13 cellular contexts compared by ENCODE assay signal in genomic region chr2:55585451-55586079, GRCh38. TPM values are rescaled to one million over a fixed set of nuclear protein-coding genes. Genes with fewer than 3 reads are reported as not detected.
DNase-seq lines count a peak whose midpoint lies in the region; ATAC-seq lines count a peak whose summit lies in the region.
"Had no signal": no experiment of that assay in that cellular context is flagged by ENCODE, and none has a peak within 500 bp of the region (broad histone marks: within the 10 kb centered on the region; RNA-seq: fewer than 3 reads in every experiment).

No MANE protein-coding gene starts in this region.

- peak overlapping the region; percentile 8 for H3K4me3 Mint-ChIP-seq in activated T-cell treated with anti-CD3 and anti-CD28 coated beads, Interleukin-2, amount 50 U/mL, for 4 hours
- H3K4me3 Mint-ChIP-seq: stimulated activated memory B cell treated with anti-CD40 and anti-IgM and Interleukin-4, amounts not matched to agents 10 μg/mL and 1 μg/mL and 100 μg/mL, for 72 hours had no signal

- H3K4me1 Mint-ChIP-seq in activated T-cell treated with anti-CD3 and anti-CD28 coated beads, Interleukin-2, amount 50 U/mL, for 4 hours (ENCODE audit: low read depth), result peaks cover 22% of the 10 kb centered on the region

- H3K36me3 Mint-ChIP-seq in activated T-cell treated with anti-CD3 and anti-CD28 coated beads, Interleukin-2, amount 50 U/mL, for 4 hours (ENCODE audit: insufficient read depth), result peaks cover 13% of the 10 kb centered on the region

- no peaks in the 10 kb centered on the region for H3K27me3 Mint-ChIP-seq in activated T-cell treated with anti-CD3 and anti-CD28 coated beads, Interleukin-2, amount 50 U/mL, for 4 hours (ENCODE audit: low read depth)
- H3K27me3 Mint-ChIP-seq: stimulated activated memory B cell treated with anti-CD40 and anti-IgM and Interleukin-4, amounts not matched to agents 10 μg/mL and 1 μg/mL and 100 μg/mL, for 72 hours had no signal

- peak; percentile 50 to 57 for ATAC-seq in activated T-cell treated with anti-CD3 and anti-CD28 coated beads, Interleukin-2, amount 50 U/mL, for 4 hours
- no peak for ATAC-seq in esophagus mucosa
- ATAC-seq in HG02938 (IDR thresholded peaks at IDR 0.05; ENCODE audit: unreplicated experiment), result no peak
- ATAC-seq: right lobe of liver; stimulated activated memory B cell treated with anti-CD40 and anti-IgM and Interleukin-4, amounts not matched to agents 10 μg/mL and 1 μg/mL and 100 μg/mL, for 72 hours had no signal

- H3K9me3 Mint-ChIP-seq in activated T-cell treated with anti-CD3 and anti-CD28 coated beads, Interleukin-2, amount 50 U/mL, for 4 hours, result no peaks in the 10 kb centered on the region
- H3K9me3 Mint-ChIP-seq: stimulated activated memory B cell treated with anti-CD40 and anti-IgM and Interleukin-4, amounts not matched to agents 10 μg/mL and 1 μg/mL and 100 μg/mL, for 72 hours had no signal

- no peak overlapping the region for H3K4me3 ChIP-seq in skeletal muscle cell (ENCODE audit: low read depth, low read length)
- H3K4me3 ChIP-seq: left ventricle myocardium inferior, right lobe of liver had no signal

- no peak for DNase-seq in activated T-cell treated with anti-CD3 and anti-CD28 coated beads, Interleukin-2, amount 50 U/mL, for 4 hours
- DNase-seq in activated T-cell treated with anti-CD3 and anti-CD28 coated beads, Interleukin-2, amount 50 U/mL, for 48 hours, result no peak
- DNase-seq in RPMI7951 (ENCODE audit: low read depth) (peak; percentile 74), dermis blood vessel endothelial cell (peak; percentile 55), skeletal muscle cell (ENCODE audit: low read depth) (peak; percentile 31), NCI-H2029 treated with DMSO at 0.1 percent for 48 hours (lab: John Stamatoyannopoulos, UW) (no peak)
- DNase-seq: effector CD8-positive, alpha-beta T cell; left ventricle myocardium inferior; NCI-H187 treated with DMSO at 0.1 percent for 48 hours; right lobe of liver had no signal

RNA-seq across cellular contexts. Expression of gene PPP4R3B, which starts 31.9 kb away (rescaled TPM):
- 10 to 100 TPM; 66.3 to 72.2 (median 71.2) TPM for total RNA-seq in activated T-cell treated with anti-CD3 and anti-CD28 coated beads, Interleukin-2, amount 50 U/mL, for 4 hours
- total RNA-seq in RPMI7951 (2014; rRNA removed; shearing (Covaris generic)), result 45.6 and 53.2 TPM in 2 replicates
- total RNA-seq in dermis blood vessel endothelial cell (52.2 and 62.6 TPM in 2 replicates), esophagus mucosa (42.8 TPM)

Comparison
In these comparisons a context has a peak if more than half of its experiments do, and no peak if none do; other contexts are left out.
1. ATAC-seq: peak in activated T-cell treated with anti-CD3 and anti-CD28 coated beads, Interleukin-2, amount 50 U/mL, for 4 hours (2 of 2); none in esophagus mucosa (single experiment) and HG02938 (single experiment).
2. DNase-seq: peak in RPMI7951 (single experiment), dermis blood vessel endothelial cell (single experiment) and skeletal muscle cell (single experiment); none in activated T-cell treated with anti-CD3 and anti-CD28 coated beads, Interleukin-2, amount 50 U/mL, for 4 hours (single experiment), activated T-cell treated with anti-CD3 and anti-CD28 coated beads, Interleukin-2, amount 50 U/mL, for 48 hours (0 of 2) and NCI-H2029 treated with DMSO at 0.1 percent for 48 hours (single experiment).